Comparison of ENCODE assay signal across 8 cellular contexts in the genomic region with DNA sequence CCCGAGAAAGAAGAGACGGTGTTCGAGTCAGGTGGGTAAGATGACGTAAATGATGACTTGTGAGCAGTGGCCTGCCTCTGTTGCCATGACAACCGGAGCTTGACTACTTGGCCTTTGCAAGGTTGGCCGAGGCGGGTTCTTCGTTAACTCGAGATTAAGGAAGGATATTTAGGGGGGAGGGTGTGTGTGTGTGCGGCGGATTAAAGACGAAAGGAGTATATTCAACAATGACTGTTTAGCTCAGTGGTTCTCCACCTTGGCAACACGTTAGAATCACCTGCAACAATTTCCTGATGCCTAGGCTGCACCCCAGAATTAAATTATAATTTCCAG. TPM values are rescaled to one million over a fixed set of nuclear protein-coding genes. Genes with fewer than 3 reads are reported as not detected.
A peak's percentile ranks its signal among the peaks of the same experiment; 100 is the strongest.
DNase-seq lines count a peak whose midpoint lies in the region; FAIRE-seq and TF ChIP-seq lines count a peak whose summit lies in the region.

No MANE protein-coding gene starts in this region.

- intact Hi-C loops in kidney (cut with DNase I): no loop called here

- peak overlapping the region; percentile 92 for H3K27ac ChIP-seq in HEK293 (ENCODE audit: extremely low read depth, low read depth, low read length)
- peak overlapping the region; percentile 91 to 93 for H3K27ac ChIP-seq in kidney (ENCODE audit: low read depth in 2 of 2, low read length in 2 of 2)

- no peak for TF ChIP-seq CTCF in HEK293 (tag by site-specific recombination; IDR thresholded peaks at IDR 0.05)
- TF ChIP-seq CTCF in kidney (IDR thresholded peaks at IDR 0.05; ENCODE audit: borderline replicate concordance, extremely low read depth, insufficient read depth): no peak

- CTCF ChIA-PET in HEK293 (lab: Yijun Ruan, JAX): interaction anchor here (0.8 to 2.8 kb wide), 22 partner anchors 9 to 1430 kb away, joined by 3 to 40 read pairs (median 6); no protein-coding TSS in a partner anchor

- POLR2A ChIA-PET in HEK293 (lab: Yijun Ruan, JAX): interaction anchor here (0.6 to 3.8 kb wide), 27 partner anchors 9 to 283 kb away, joined by 3 to 33 read pairs (median 5); a partner anchor contains a TSS

- DNase-seq in DMS153 (lab: John Stamatoyannopoulos, UW): peak; percentile 65
- peak; percentile 35 for DNase-seq in NCI-H2029 treated with DMSO at 0.1 percent for 48 hours (lab: John Stamatoyannopoulos, UW)
- DNase-seq in activated CD4-positive, CD25-positive, alpha-beta regulatory T cell treated with anti-CD3 and anti-CD28 coated beads, Interleukin-2, amount 50 U/mL, for 72 hours: peak; percentile 76
- DNase-seq in cerebellum (ENCODE audit: low spot score): peak; percentile 97
- DNase-seq in kidney: peak; percentile 88
- DNase-seq in stimulated activated CD4-positive, alpha-beta T cell treated with anti-CD3 and anti-CD28 coated beads, Interleukin-12 subunit alpha, Interleukin-12 subunit beta, amount 100 ng/mL, for 48 hours (ENCODE audit: low read depth in 2 of 3, low spot score in 1 of 3): peak; percentile 57 to 74 (median 65)
- DNase-seq in HuH-7.5 (ENCODE audit: low spot score): no peak

- FAIRE-seq in kidney (lab: Jason Lieb, UNC): no peak

- H3K9me3 ChIP-seq in HEK293 (ENCODE audit: control insufficient read depth, insufficient read depth, low read depth, low read length) (no peaks in the 10 kb centered on the region), kidney (ENCODE audit: control insufficient read depth in 1 of 2, low read length in 2 of 2) (no peaks in the 10 kb centered on the region)

- H3K4me1 ChIP-seq in HEK293 (ENCODE audit: control insufficient read depth, insufficient read depth, low read length) (no peaks in the 10 kb centered on the region), kidney (ENCODE audit: control insufficient read depth in 1 of 2, insufficient read depth in 1 of 2, low read depth in 1 of 2, low read length in 2 of 2) (peaks cover 0 to 2% of the 10 kb centered on the region in 2 donors)

- H3K4me3 ChIP-seq in HEK293 (ENCODE audit: low read depth, low read length) (peak overlapping the region; percentile 80), kidney (ENCODE audit: low read length in 2 of 2) (peak overlapping the region; percentile 70 to 97)

- H3K36me3 ChIP-seq in HEK293 (ENCODE audit: control insufficient read depth in 2 of 2, insufficient read depth in 1 of 2, low read length in 2 of 2) (no peaks in the 10 kb centered on the region; a peak in 1 of 3 replicates), kidney (ENCODE audit: control insufficient read depth in 1 of 2, insufficient read depth in 2 of 2, low read length in 2 of 2) (no peaks in the 10 kb centered on the region)

- H3K9ac ChIP-seq in kidney (ENCODE audit: low read length in 2 of 2): peak overlapping the region; percentile 55 to 69

TF ChIP-seq in HEK293, 187 proteins besides CTCF, POLR2A, EP300 and RAD21 (continues in another document):
- peak; percentile 85 for TF ChIP-seq ZBTB21 (tag by site-specific recombination; IDR thresholded peaks at IDR 0.05)
- TF ChIP-seq ZNF335 (tag by site-specific recombination; conservative IDR thresholded peaks at IDR 0.05): peak; percentile 83
- TF ChIP-seq ZNF391 (tag by site-specific recombination; IDR thresholded peaks at IDR 0.05; ENCODE audit: borderline replicate concordance, low read depth): 0 out of 2 replicates have a peak, but pooled peaks have one; percentile 45
- peak; percentile 83 for TF ChIP-seq ZBTB17 (tag by site-specific recombination; IDR thresholded peaks at IDR 0.05)
- TF ChIP-seq, protein P1, sequence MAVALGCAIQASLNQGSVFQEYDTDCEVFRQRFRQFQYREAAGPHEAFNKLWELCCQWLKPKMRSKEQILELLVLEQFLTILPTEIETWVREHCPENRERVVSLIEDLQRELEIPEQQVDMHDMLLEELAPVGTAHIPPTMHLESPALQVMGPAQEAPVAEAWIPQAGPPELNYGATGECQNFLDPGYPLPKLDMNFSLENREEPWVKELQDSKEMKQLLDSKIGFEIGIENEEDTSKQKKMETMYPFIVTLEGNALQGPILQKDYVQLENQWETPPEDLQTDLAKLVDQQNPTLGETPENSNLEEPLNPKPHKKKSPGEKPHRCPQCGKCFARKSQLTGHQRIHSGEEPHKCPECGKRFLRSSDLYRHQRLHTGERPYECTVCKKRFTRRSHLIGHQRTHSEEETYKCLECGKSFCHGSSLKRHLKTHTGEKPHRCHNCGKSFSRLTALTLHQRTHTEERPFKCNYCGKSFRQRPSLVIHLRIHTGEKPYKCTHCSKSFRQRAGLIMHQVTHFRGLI (tag by site-specific recombination; IDR thresholded peaks at IDR 0.05): peak; percentile 54; the same call in 1 of the 2 replicates
- TF ChIP-seq, protein P2, sequence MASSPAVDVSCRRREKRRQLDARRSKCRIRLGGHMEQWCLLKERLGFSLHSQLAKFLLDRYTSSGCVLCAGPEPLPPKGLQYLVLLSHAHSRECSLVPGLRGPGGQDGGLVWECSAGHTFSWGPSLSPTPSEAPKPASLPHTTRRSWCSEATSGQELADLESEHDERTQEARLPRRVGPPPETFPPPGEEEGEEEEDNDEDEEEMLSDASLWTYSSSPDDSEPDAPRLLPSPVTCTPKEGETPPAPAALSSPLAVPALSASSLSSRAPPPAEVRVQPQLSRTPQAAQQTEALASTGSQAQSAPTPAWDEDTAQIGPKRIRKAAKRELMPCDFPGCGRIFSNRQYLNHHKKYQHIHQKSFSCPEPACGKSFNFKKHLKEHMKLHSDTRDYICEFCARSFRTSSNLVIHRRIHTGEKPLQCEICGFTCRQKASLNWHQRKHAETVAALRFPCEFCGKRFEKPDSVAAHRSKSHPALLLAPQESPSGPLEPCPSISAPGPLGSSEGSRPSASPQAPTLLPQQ (tag by site-specific recombination; IDR thresholded peaks at IDR 0.05): 0 out of 2 replicates have a peak, but pooled peaks have one; percentile 6
- TF ChIP-seq, protein P3, sequence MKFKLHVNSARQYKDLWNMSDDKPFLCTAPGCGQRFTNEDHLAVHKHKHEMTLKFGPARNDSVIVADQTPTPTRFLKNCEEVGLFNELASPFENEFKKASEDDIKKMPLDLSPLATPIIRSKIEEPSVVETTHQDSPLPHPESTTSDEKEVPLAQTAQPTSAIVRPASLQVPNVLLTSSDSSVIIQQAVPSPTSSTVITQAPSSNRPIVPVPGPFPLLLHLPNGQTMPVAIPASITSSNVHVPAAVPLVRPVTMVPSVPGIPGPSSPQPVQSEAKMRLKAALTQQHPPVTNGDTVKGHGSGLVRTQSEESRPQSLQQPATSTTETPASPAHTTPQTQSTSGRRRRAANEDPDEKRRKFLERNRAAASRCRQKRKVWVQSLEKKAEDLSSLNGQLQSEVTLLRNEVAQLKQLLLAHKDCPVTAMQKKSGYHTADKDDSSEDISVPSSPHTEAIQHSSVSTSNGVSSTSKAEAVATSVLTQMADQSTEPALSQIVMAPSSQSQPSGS (tag by site-specific recombination; IDR thresholded peaks at IDR 0.05; ENCODE audit: low read depth): peak; percentile 88
- peak; percentile 54; the same call in 1 of the 2 replicates for TF ChIP-seq ZNF394 (tag by site-specific recombination; IDR thresholded peaks at IDR 0.05; ENCODE audit: borderline replicate concordance)
- TF ChIP-seq ZNF121 (tag by site-specific recombination; IDR thresholded peaks at IDR 0.05): no peak
- TF ChIP-seq ZNF501 (tag by site-specific recombination; IDR thresholded peaks at IDR 0.05): 0 out of 2 replicates have a peak, but pooled peaks have one; percentile 62
- TF ChIP-seq, protein P4, sequence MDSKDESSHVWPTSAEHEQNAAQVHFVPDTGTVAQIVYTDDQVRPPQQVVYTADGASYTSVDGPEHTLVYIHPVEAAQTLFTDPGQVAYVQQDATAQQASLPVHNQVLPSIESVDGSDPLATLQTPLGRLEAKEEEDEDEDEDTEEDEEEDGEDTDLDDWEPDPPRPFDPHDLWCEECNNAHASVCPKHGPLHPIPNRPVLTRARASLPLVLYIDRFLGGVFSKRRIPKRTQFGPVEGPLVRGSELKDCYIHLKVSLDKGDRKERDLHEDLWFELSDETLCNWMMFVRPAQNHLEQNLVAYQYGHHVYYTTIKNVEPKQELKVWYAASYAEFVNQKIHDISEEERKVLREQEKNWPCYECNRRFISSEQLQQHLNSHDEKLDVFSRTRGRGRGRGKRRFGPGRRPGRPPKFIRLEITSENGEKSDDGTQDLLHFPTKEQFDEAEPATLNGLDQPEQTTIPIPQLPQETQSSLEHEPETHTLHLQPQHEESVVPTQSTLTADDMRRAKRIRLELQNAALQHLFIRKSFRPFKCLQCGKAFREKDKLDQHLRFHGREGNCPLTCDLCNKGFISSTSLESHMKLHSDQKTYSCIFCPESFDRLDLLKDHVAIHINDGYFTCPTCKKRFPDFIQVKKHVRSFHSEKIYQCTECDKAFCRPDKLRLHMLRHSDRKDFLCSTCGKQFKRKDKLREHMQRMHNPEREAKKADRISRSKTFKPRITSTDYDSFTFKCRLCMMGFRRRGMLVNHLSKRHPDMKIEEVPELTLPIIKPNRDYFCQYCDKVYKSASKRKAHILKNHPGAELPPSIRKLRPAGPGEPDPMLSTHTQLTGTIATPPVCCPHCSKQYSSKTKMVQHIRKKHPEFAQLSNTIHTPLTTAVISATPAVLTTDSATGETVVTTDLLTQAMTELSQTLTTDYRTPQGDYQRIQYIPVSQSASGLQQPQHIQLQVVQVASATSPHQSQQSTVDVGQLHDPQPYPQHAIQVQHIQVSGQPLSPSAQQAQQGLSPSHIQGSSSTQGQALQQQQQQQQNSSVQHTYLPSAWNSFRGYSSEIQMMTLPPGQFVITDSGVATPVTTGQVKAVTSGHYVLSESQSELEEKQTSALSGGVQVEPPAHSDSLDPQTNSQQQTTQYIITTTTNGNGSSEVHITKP (tag by site-specific recombination; IDR thresholded peaks at IDR 0.05): peak; percentile 85
- no peak for TF ChIP-seq ZBTB7A (tag by site-specific recombination; IDR thresholded peaks at IDR 0.05; ENCODE audit: low read depth)
- peak; percentile 23; the same call in 1 of the 2 replicates for TF ChIP-seq ZNF324 (tag by site-specific recombination; IDR thresholded peaks at IDR 0.05)
- peak; percentile 64; the same call in 1 of the 2 replicates for TF ChIP-seq ZSCAN30 (tag by site-specific recombination; IDR thresholded peaks at IDR 0.05)
- TF ChIP-seq ZNF426 (tag by site-specific recombination; IDR thresholded peaks at IDR 0.05): no peak
- peak; percentile 61 for TF ChIP-seq SCRT2 (tag by site-specific recombination; IDR thresholded peaks at IDR 0.05)
- no peak for TF ChIP-seq ZNF701 (tag by site-specific recombination; IDR thresholded peaks at IDR 0.05)
- TF ChIP-seq ZNF558 (tag by site-specific recombination; IDR thresholded peaks at IDR 0.05): peak; percentile 55; the same call in 1 of the 2 replicates
- TF ChIP-seq ZBTB20 (tag by site-specific recombination; IDR thresholded peaks at IDR 0.05): 0 out of 2 replicates have a peak, but pooled peaks have one; percentile 4
- peak; percentile 92 for TF ChIP-seq ZNF629 (tag by site-specific recombination; IDR thresholded peaks at IDR 0.05)

RNA-seq across cellular contexts. Expression of a gene that starts 0.4 kb away (rescaled TPM):
- total RNA-seq in cerebellum (14.3 TPM), kidney (36.4 TPM)
- polyA plus RNA-seq in kidney (ENCODE audit: insufficient read depth, low read depth, low replicate concordance): 9.9 TPM

RNA-seq across cellular contexts. Expression of a gene that starts 41.4 kb away (rescaled TPM):
- total RNA-seq in cerebellum: 15.3 TPM
- total RNA-seq in kidney: 4.3 TPM
- 0.99 TPM for polyA plus RNA-seq in kidney (ENCODE audit: insufficient read depth, low read depth, low replicate concordance)
